Comparison of ENCODE assay signal across 8 cellular contexts in genomic region chr3:14178247-14179113, GRCh38. TPM values are rescaled to one million over a fixed set of nuclear protein-coding genes. Genes with fewer than 3 reads are reported as not detected.
DNase-seq lines count a peak whose midpoint lies in the region; ATAC-seq and TF ChIP-seq lines count a peak whose summit lies in the region.

LSM3 (plus strand) TSS chr3:14178817; CDS start chr3:14178861, 44 bp downstream.
XPC (minus strand) TSS chr3:14178601; CDS start chr3:14178568, 33 bp downstream.

- peak within 1 kb of the TSS; percentile 91 for H3K4me3 Mint-ChIP-seq in dendritic cell treated with granulocyte-macrophage colony-stimulating factor and Interleukin-4, amounts not matched to agents 40 ng/mL and 50 ng/mL, for 4 days

- H3K27ac Mint-ChIP-seq in dendritic cell treated with granulocyte-macrophage colony-stimulating factor and Interleukin-4, amounts not matched to agents 40 ng/mL and 50 ng/mL, for 4 days = peak within 1 kb of the TSS; percentile 98

- no peaks in the 10 kb centered on the region for H3K27me3 Mint-ChIP-seq in dendritic cell treated with granulocyte-macrophage colony-stimulating factor and Interleukin-4, amounts not matched to agents 40 ng/mL and 50 ng/mL, for 4 days

- no peak for TF ChIP-seq CTCF in C4-2B (conservative IDR thresholded peaks at IDR 0.05)

- H3K4me1 Mint-ChIP-seq in dendritic cell treated with granulocyte-macrophage colony-stimulating factor and Interleukin-4, amounts not matched to agents 40 ng/mL and 50 ng/mL, for 4 days (ENCODE audit: low read depth) = peaks cover 43% of the 10 kb centered on the region

- H3K27ac ChIP-seq in C4-2B = peak within 1 kb of the TSS; percentile 85

- H3K9me3 Mint-ChIP-seq in dendritic cell treated with granulocyte-macrophage colony-stimulating factor and Interleukin-4, amounts not matched to agents 40 ng/mL and 50 ng/mL, for 4 days = no peaks in the 10 kb centered on the region

- peaks cover 31% of the 10 kb centered on the region for H3K36me3 Mint-ChIP-seq in dendritic cell treated with granulocyte-macrophage colony-stimulating factor and Interleukin-4, amounts not matched to agents 40 ng/mL and 50 ng/mL, for 4 days (ENCODE audit: low read depth)

- peak; percentile 93 for ATAC-seq in GM19395 (IDR thresholded peaks at IDR 0.05; ENCODE audit: unreplicated experiment)
- ATAC-seq in HG03565 (IDR thresholded peaks at IDR 0.05; ENCODE audit: unreplicated experiment) = peak; percentile 91
- peak; percentile 99 for ATAC-seq in left lobe of liver

- intact Hi-C loops in dendritic cell treated with granulocyte-macrophage colony-stimulating factor and Interleukin-4, amounts not matched to agents 40 ng/mL and 50 ng/mL, for 4 days (cut with micrococcal nuclease) = loop anchor here (1.0 to 10.0 kb wide), 4 partner anchors 34 to 474 kb away; partner anchors contain the start of genes CCDC174 and CHCHD4

- peak; percentile 96 for DNase-seq in NCI-H774 (lab: John Stamatoyannopoulos, UW)
- DNase-seq in activated CD4-positive, alpha-beta T cell treated with anti-CD3 and anti-CD28 coated beads, Interleukin-2, amount 50 U/mL, for 4 hours = peak; percentile 95 to 97
- DNase-seq in left lobe of liver (ENCODE audit: low spot score) = peak; percentile 99
- peak; percentile 95 for DNase-seq in stimulated activated CD4-positive, alpha-beta T cell treated with anti-CD3 and anti-CD28 coated beads, Interleukin-2, amount 100 ng/mL, for 4 hours (ENCODE audit: low read depth)

RNA-seq across cellular contexts. Expression of gene LSM3, which starts in this region (rescaled TPM):
- total RNA-seq in left lobe of liver = 5.0 TPM

RNA-seq across cellular contexts. Expression of gene XPC, which starts in this region (rescaled TPM):
- 18.8 TPM for total RNA-seq in left lobe of liver

Comparison
In these comparisons a context has a peak if more than half of its experiments do, and no peak if none do; other contexts are left out.
1. Peak in every context shown above with its lines: DNase-seq, ATAC-seq and H3K27ac ChIP-seq.